Comparison of ENCODE assay signal across 1 cellular context in the genomic region with DNA sequence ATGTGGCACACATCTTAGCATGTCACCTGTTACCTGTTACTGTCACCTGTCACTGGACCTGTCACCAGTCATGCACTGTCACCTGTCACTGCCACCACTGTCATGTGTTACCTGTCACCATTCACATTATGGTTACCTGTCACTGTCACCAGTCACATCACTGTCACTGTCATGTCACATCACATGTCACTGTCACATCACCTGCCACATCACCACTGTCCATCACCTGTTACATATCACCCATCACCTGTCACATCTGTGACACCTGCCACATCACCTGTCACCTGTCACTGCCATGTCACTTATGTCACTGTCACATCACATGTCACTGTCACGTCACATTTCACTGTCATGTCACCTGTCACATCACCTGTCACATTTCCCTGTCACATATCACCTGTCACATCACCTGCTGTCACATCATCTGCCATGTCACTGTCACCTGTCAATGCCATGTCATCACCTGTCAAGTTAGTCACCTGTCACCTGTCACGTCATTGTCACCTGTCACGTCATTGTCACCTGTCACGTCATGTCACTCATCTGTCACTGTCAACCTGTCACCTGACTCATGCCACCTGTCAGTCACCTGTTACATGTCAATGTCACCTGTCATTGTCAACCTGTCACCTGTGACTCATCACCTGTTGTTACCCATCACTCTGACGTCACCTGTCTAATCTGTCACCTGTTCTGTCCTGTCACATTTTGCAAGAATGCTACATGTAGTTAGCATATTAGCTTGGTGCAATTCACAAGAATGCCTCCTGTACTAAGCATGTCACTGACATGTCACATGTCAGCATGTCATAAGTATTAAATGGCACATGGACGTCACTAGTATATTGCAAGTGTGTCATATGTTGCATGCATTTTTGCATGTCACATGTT.
A peak's percentile ranks its signal among the peaks of the same experiment; 100 is the strongest.
TF ChIP-seq lines count a peak whose summit lies in the region.

No MANE protein-coding gene starts in this region.

TF ChIP-seq in A549, 52 proteins besides CTCF, POLR2A, EP300 and RAD21:
- TF ChIP-seq, protein P1, sequence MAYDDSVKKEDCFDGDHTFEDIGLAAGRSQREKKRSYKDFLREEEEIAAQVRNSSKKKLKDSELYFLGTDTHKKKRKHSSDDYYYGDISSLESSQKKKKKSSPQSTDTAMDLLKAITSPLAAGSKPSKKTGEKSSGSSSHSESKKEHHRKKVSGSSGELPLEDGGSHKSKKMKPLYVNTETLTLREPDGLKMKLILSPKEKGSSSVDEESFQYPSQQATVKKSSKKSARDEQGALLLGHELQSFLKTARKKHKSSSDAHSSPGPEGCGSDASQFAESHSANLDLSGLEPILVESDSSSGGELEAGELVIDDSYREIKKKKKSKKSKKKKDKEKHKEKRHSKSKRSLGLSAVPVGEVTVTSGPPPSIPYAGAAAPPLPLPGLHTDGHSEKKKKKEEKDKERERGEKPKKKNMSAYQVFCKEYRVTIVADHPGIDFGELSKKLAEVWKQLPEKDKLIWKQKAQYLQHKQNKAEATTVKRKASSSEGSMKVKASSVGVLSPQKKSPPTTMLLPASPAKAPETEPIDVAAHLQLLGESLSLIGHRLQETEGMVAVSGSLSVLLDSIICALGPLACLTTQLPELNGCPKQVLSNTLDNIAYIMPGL (CRISPR knock-in tag; IDR thresholded peaks at IDR 0.05; ENCODE audit: borderline replicate concordance), result no peak
- TF ChIP-seq FOXS1 (CRISPR knock-in tag; IDR thresholded peaks at IDR 0.05) (no peak), TP53 (CRISPR knock-in tag; IDR thresholded peaks at IDR 0.05) (no peak), BHLHE40 (IDR thresholded peaks at IDR 0.05; ENCODE audit: low read depth, low read length) (no peak), TFCP2L1 (CRISPR knock-in tag; IDR thresholded peaks at IDR 0.05) (no peak), ZSCAN20 (CRISPR knock-in tag; IDR thresholded peaks at IDR 0.05) (no peak), RNF2 (IDR thresholded peaks at IDR 0.05; ENCODE audit: borderline replicate concordance, low read depth) (no peak), HOXB5 (CRISPR knock-in tag; IDR thresholded peaks at IDR 0.05) (no peak), FOSB (CRISPR knock-in tag; IDR thresholded peaks at IDR 0.05) (no peak), RCOR1 (IDR thresholded peaks at IDR 0.05; ENCODE audit: low read depth, low read length) (no peak), HDAC2 (IDR thresholded peaks at IDR 0.05) (no peak), FOSL2 (IDR thresholded peaks at IDR 0.05) (no peak), FOSL2 (CRISPR knock-in tag; IDR thresholded peaks at IDR 0.05) (peak; percentile 59), NFE2L2 (conservative IDR thresholded peaks at IDR 0.05; ENCODE audit: low read length) (no peak)
- TF ChIP-seq, protein P2, sequence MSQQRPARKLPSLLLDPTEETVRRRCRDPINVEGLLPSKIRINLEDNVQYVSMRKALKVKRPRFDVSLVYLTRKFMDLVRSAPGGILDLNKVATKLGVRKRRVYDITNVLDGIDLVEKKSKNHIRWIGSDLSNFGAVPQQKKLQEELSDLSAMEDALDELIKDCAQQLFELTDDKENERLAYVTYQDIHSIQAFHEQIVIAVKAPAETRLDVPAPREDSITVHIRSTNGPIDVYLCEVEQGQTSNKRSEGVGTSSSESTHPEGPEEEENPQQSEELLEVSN (IDR thresholded peaks at IDR 0.05; ENCODE audit: borderline replicate concordance, low read depth), result no peak
- TF ChIP-seq, protein P3, sequence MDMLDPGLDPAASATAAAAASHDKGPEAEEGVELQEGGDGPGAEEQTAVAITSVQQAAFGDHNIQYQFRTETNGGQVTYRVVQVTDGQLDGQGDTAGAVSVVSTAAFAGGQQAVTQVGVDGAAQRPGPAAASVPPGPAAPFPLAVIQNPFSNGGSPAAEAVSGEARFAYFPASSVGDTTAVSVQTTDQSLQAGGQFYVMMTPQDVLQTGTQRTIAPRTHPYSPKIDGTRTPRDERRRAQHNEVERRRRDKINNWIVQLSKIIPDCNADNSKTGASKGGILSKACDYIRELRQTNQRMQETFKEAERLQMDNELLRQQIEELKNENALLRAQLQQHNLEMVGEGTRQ (IDR thresholded peaks at IDR 0.05), result peak; percentile 31; the same call in 1 of the 2 replicates
